Comparison of ENCODE assay signal across 11 cellular contexts in genomic region chr12:25518512-25518911, GRCh38. TPM values are rescaled to one million over a fixed set of nuclear protein-coding genes. Genes with fewer than 3 reads are reported as not detected.
DNase-seq lines count a peak whose midpoint lies in the region; ATAC-seq and TF ChIP-seq lines count a peak whose summit lies in the region.
"Had no signal": no experiment of that assay in that cellular context is flagged by ENCODE, and none has a peak within 500 bp of the region (broad histone marks: within the 10 kb centered on the region; RNA-seq: fewer than 3 reads in every experiment).

No MANE protein-coding gene starts in this region.

- 81 to 85% methylated on average over 5 of the region's 5 CpGs for WGBS in heart right ventricle, 2 donors

- intact Hi-C loops in heart right ventricle (cut with DNase I), result no loop called here

- H3K4me3 ChIP-seq in foreskin fibroblast (ENCODE audit: low read depth in 1 of 2, low read length in 2 of 2) (no peak overlapping the region), HAP-1 (no peak overlapping the region), heart right ventricle (no peak overlapping the region)
- H3K4me3 ChIP-seq: lower lobe of right lung had no signal

- no peaks in the 10 kb centered on the region for H3K36me3 ChIP-seq in HAP-1 (replicated peaks)
- no peaks in the 10 kb centered on the region for H3K36me3 ChIP-seq in heart right ventricle
- H3K36me3 ChIP-seq: lower lobe of right lung had no signal

- DNase-seq in HPDE6-E6E7 (ENCODE audit: extremely low spot score) (peak; percentile 22), foreskin fibroblast (peak; percentile 76 to 87), HAP-1 (ENCODE audit: low spot score in 2 of 2) (no peak), heart right ventricle (no peak), NCI-H2196 treated with DMSO at 0.1 percent for 48 hours (lab: John Stamatoyannopoulos, UW; ENCODE audit: unreplicated experiment) (no peak)
- DNase-seq: activated CD4-positive, CD25-positive, alpha-beta regulatory T cell treated with anti-CD3 and anti-CD28 coated beads, Interleukin-2, amount 50 U/mL, for 72 hours; lower lobe of right lung; stimulated activated CD4-positive, alpha-beta T cell treated with anti-CD3 and anti-CD28 coated beads, Interleukin-4, amount 100 ng/mL, for 4 hours had no signal

- in situ Hi-C loops in HAP-1 (cut with MboI; ENCODE audit: low sequenced_read_pairs), result no loop called here

- ATAC-seq in GM18508 (IDR thresholded peaks at IDR 0.05; ENCODE audit: insufficient read depth, unreplicated experiment), result peak; percentile 99
- peak; percentile 92 for ATAC-seq in GM21737 (IDR thresholded peaks at IDR 0.05; ENCODE audit: unreplicated experiment)
- no peak for ATAC-seq in heart right ventricle
- ATAC-seq in GM18868 (IDR thresholded peaks at IDR 0.05; ENCODE audit: unreplicated experiment), result no peak
- ATAC-seq: lower lobe of right lung had no signal

- no peak overlapping the region for H3K27ac ChIP-seq in heart right ventricle
- H3K27ac ChIP-seq: lower lobe of right lung had no signal

- H3K27me3 ChIP-seq in HAP-1 (ENCODE audit: low read depth) (no peaks in the 10 kb centered on the region; the same call in 1 of the 2 replicates), heart right ventricle (no peaks in the 10 kb centered on the region)

- no peaks in the 10 kb centered on the region for H3K9me3 ChIP-seq in HAP-1
- no peaks in the 10 kb centered on the region for H3K9me3 ChIP-seq in heart right ventricle
- H3K9me3 ChIP-seq: lower lobe of right lung had no signal

- TF ChIP-seq CTCF in foreskin fibroblast (IDR thresholded peaks at IDR 0.05; ENCODE audit: low read depth, low read length) (no peak), heart right ventricle (IDR thresholded peaks at IDR 0.05) (no peak)

- H3K4me1 ChIP-seq in HAP-1 (no peaks in the 10 kb centered on the region), heart right ventricle (no peaks in the 10 kb centered on the region)
- H3K4me1 ChIP-seq: lower lobe of right lung had no signal

RNA-seq across cellular contexts. Expression of gene LMNTD1, which starts 34.6 kb away (rescaled TPM):
- total RNA-seq in heart right ventricle, result not detected
- polyA plus RNA-seq in heart right ventricle, result not detected

Comparison
In these comparisons a context has a peak if more than half of its experiments do, and no peak if none do; other contexts are left out.
1. ATAC-seq: peak in GM18508 (single experiment) and GM21737 (single experiment); none in heart right ventricle (0 of 8) and GM18868 (single experiment).
2. DNase-seq: peak in HPDE6-E6E7 (single experiment) and foreskin fibroblast (2 of 2); none in HAP-1 (0 of 2), heart right ventricle (0 of 2) and NCI-H2196 treated with DMSO at 0.1 percent for 48 hours (single experiment).